32 cellular contexts compared by ENCODE assay signal in the genomic region with DNA sequence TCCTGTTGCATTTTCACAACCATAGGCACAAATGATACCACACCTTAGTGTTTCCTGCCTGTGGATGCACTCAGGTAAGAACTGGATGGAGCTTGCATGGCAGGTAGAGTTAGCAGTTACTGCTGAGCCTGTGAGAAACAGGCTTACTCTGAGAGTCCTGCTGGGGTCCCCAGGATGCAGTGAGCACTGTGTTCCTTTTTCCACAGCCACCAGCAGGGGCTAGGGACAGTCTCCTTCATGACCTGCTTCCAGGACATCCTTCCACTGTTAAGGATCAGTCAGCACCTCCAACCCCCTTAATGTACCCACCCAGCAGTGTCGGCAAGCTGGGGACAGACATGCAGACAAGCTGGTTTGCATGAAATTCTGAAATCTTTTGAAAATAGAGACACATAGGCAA. TPM values are rescaled to one million over a fixed set of nuclear protein-coding genes. Genes with fewer than 3 reads are reported as not detected.
A peak's percentile ranks its signal among the peaks of the same experiment; 100 is the strongest.
DNase-seq lines count a peak whose midpoint lies in the region; FAIRE-seq and TF ChIP-seq lines count a peak whose summit lies in the region.
"Had no signal": no experiment of that assay in that cellular context is flagged by ENCODE, and none has a peak within 500 bp of the region (broad histone marks: within the 10 kb centered on the region; RNA-seq: fewer than 3 reads in every experiment).

No MANE protein-coding gene starts in this region.

- no peak overlapping the region for H2BK15ac ChIP-seq in H9 (ENCODE audit: low read depth, low read length)
- H2BK15ac ChIP-seq in H1 (ENCODE audit: low read length) = 0 out of 2 replicates have a peak overlapping the region, but pooled peaks have one; percentile 33

- CTCF ChIA-PET in H1 (lab: Charles Lee; ENCODE audit: partially characterized antibody) = interaction anchor here (1.3 to 3.5 kb wide), 2 partner anchors 20 to 21 kb away, joined by 7 to 12 read pairs; no protein-coding TSS in a partner anchor

- intact Hi-C loops in sigmoid colon (cut with DNase I) = no loop called here

- TF ChIP-seq POLR2A in H1 (IDR thresholded peaks at IDR 0.05; ENCODE audit: control extremely low read depth in 1 of 2, low read depth in 2 of 2, low read length in 2 of 2) (no peak), sigmoid colon (IDR thresholded peaks at IDR 0.05) (no peak)

- H3K27ac ChIP-seq in H9 (ENCODE audit: insufficient read length, low read depth, low read length) = no peak overlapping the region
- H3K27ac ChIP-seq in H1 (ENCODE audit: low read depth, low read length) = no peak overlapping the region
- H3K27ac ChIP-seq in sigmoid colon = no peak overlapping the region
- H3K27ac ChIP-seq: BLaER1 had no signal

- H3K27me3 Mint-ChIP-seq in H9 (ENCODE audit: low read depth) = no peaks in the 10 kb centered on the region

- H3K36me3 ChIP-seq in H1 (ENCODE audit: control insufficient read depth in 2 of 4, insufficient read depth in 4 of 4, low read length in 3 of 4) (no peaks in the 10 kb centered on the region), sigmoid colon (no peaks in the 10 kb centered on the region)
- H3K36me3 ChIP-seq: BE2C, BLaER1 had no signal

- H2AFZ ChIP-seq in H9 (ENCODE audit: low read length) (no peak overlapping the region), H1 (ENCODE audit: low read length) (no peak overlapping the region)

- no peak for DNase-seq in H9
- no peak for DNase-seq in H1 (ENCODE audit: low read depth in 1 of 2, low spot score in 2 of 2)
- DNase-seq in sigmoid colon = peak; percentile 4
- no peak for DNase-seq in GDM1 (lab: John Stamatoyannopoulos, UW)
- DNase-seq in GM03348 (ENCODE audit: low spot score) = no peak
- DNase-seq in midbrain (lab: John Stamatoyannopoulos, UW) = no peak
- DNase-seq in pons (ENCODE audit: low spot score) = no peak
- DNase-seq: 8988T; ACHN; BE2C; C1 segment of cervical spinal cord; CD4-positive, alpha-beta memory T cell; CD4-positive, CD25-positive, alpha-beta regulatory T cell; CD8-positive, alpha-beta memory T cell; COR-L47; DMS 273 treated with DMSO at 0.1 percent for 48 hours; DMS153; DMS53; DMS79; DND-41; EL; GF-D8 had no signal

- H3K4me3 ChIP-seq in H1 (ENCODE audit: extremely low read depth in 1 of 4, insufficient read depth in 2 of 4, low read depth in 3 of 4, low read length in 4 of 4) (no peak overlapping the region), sigmoid colon (no peak overlapping the region)
- H3K4me3 ChIP-seq: BLaER1, GM12878 had no signal

- H3K36me3 Mint-ChIP-seq in H9 (ENCODE audit: insufficient read depth in 1 of 3, low read depth in 3 of 3) = no peaks in the 10 kb centered on the region
- H3K36me3 Mint-ChIP-seq: CD14-positive monocyte; CD4-positive, alpha-beta memory T cell; CD4-positive, CD25-positive, alpha-beta regulatory T cell; CD8-positive, alpha-beta memory T cell had no signal

- H3K4me2 ChIP-seq in H9 (ENCODE audit: insufficient read depth, insufficient read length, low read length) (no peak overlapping the region), H1 (ENCODE audit: insufficient read depth in 1 of 2, low read depth in 2 of 2, low read length in 2 of 2) (no peak overlapping the region)
- H3K4me2 ChIP-seq: BLaER1 had no signal

- H3K27me3 ChIP-seq in H9 (ENCODE audit: insufficient read depth, low read length) = no peaks in the 10 kb centered on the region
- no peaks in the 10 kb centered on the region for H3K27me3 ChIP-seq in H1 (replicated peaks in 1 of 4; ENCODE audit: control insufficient read depth in 3 of 4, extremely low read depth in 1 of 4, insufficient read depth in 3 of 4, low read length in 3 of 4)
- H3K27me3 ChIP-seq in sigmoid colon = no peaks in the 10 kb centered on the region
- H3K27me3 ChIP-seq: BLaER1 had no signal

- no peak overlapping the region for H2BK5ac ChIP-seq in H9 (ENCODE audit: insufficient read length, low read length)
- H2BK5ac ChIP-seq in H1 (ENCODE audit: low read depth, low read length) = no peak overlapping the region

- FAIRE-seq in H1 (lab: Jason Lieb, UNC) = no peak
- FAIRE-seq: A204.1, GM12878, GM12892, GM18507 had no signal

- no peak overlapping the region for H4K91ac ChIP-seq in H9 (ENCODE audit: insufficient read length, low read depth, low read length)
- H4K91ac ChIP-seq in H1 (replicated peaks; ENCODE audit: insufficient read length, low read length) = no peak overlapping the region

- H3K9me3 ChIP-seq in H9 (ENCODE audit: control insufficient read depth, low read depth, low read length) (no peaks in the 10 kb centered on the region), H1 (ENCODE audit: insufficient read depth in 2 of 2, low read depth in 1 of 2, low read length in 1 of 2) (no peaks in the 10 kb centered on the region), sigmoid colon (no peaks in the 10 kb centered on the region)
- H3K9me3 ChIP-seq: BE2C had no signal

- no peak for TF ChIP-seq RAD21 in H1 (IDR thresholded peaks at IDR 0.05 in 1 of 2, conservative IDR thresholded peaks at IDR 0.05 in 1 of 2; ENCODE audit: low read depth in 2 of 2, low read length in 2 of 2)

- no peak overlapping the region for H4K8ac ChIP-seq in H9 (replicated peaks; ENCODE audit: insufficient read length, low read depth, low read length)
- no peak overlapping the region for H4K8ac ChIP-seq in H1 (ENCODE audit: extremely low read depth, insufficient read depth, low read length)

- H3K79me1 ChIP-seq in H9 (ENCODE audit: insufficient read depth, low read depth, low read length, poor library complexity, severe bottlenecking) (no peaks in the 10 kb centered on the region), H1 (ENCODE audit: low read depth, low read length) (no peaks in the 10 kb centered on the region)

- H2AK5ac ChIP-seq in H9 (ENCODE audit: insufficient read length, low read length) (no peak overlapping the region), H1 (ENCODE audit: low read depth, low read length) (no peak overlapping the region)

- H4K5ac ChIP-seq in H9 (ENCODE audit: insufficient read length, low read depth, low read length) = no peak overlapping the region
- no peak overlapping the region for H4K5ac ChIP-seq in H1 (ENCODE audit: insufficient read length, low read depth, low read length)

- H3K18ac ChIP-seq in H9 (ENCODE audit: insufficient read length, low read depth, low read length) (no peak overlapping the region), H1 (ENCODE audit: extremely low read depth, low read length) (no peak overlapping the region; the same call in 1 of the 2 replicates)

- TF ChIP-seq CTCF in H9 (conservative IDR thresholded peaks at IDR 0.05) = 0 out of 3 replicates have a peak, but pooled peaks have one; percentile 13
- TF ChIP-seq CTCF in H1 (IDR thresholded peaks at IDR 0.05; ENCODE audit: control extremely low read depth in 1 of 3, insufficient read depth in 1 of 3, low read depth in 1 of 3, low read length in 3 of 3) = 0 out of 4 replicates have a peak, but pooled peaks of 1 of the 3 experiments have one; percentile 4
- TF ChIP-seq CTCF in sigmoid colon (IDR thresholded peaks at IDR 0.05) = no peak

- no peak overlapping the region for H2BK120ac ChIP-seq in H9 (ENCODE audit: low read depth, low read length, poor library complexity, severe bottlenecking)
- no peak overlapping the region for H2BK120ac ChIP-seq in H1 (replicated peaks; ENCODE audit: low read depth, low read length)

- POLR2A ChIA-PET in H1 (lab: Charles Lee; ENCODE audit: partially characterized antibody) = interaction anchor here (1.0 kb wide), 1 partner anchor 95 kb away, joined by 3 read pairs; no protein-coding TSS in a partner anchor

- H3K4me1 Mint-ChIP-seq in H9 = peaks cover 49 to 55% of the 10 kb centered on the region in 2 experiments
- H3K4me1 Mint-ChIP-seq: CD14-positive monocyte; CD4-positive, alpha-beta memory T cell; CD4-positive, CD25-positive, alpha-beta regulatory T cell; CD8-positive, alpha-beta memory T cell had no signal

- H3K9ac ChIP-seq in H9 (ENCODE audit: extremely low read depth, insufficient read length, low read length) (no peak overlapping the region), H1 (replicated peaks in 1 of 4; ENCODE audit: extremely low read depth in 1 of 4, low read depth in 3 of 4, low read length in 3 of 4) (no peak overlapping the region)
- H3K9ac ChIP-seq: BLaER1 had no signal

- H3K4ac ChIP-seq in H9 (ENCODE audit: low read depth, low read length) (no peak overlapping the region), H1 (replicated peaks; ENCODE audit: insufficient read length, low read depth, low read length) (no peak overlapping the region)

- WGBS in H9 (ENCODE audit: extremely low coverage, insufficient read length, low lambda C conversion rate) = no CpG with 5 or more reads among the region's 1 CpG
- 0% methylated on average over 1 of the region's 1 CpG; no CpG with 5 or more reads in 1 of the 2 experiments for WGBS in H1 (ENCODE audit: extremely low coverage in 1 of 2, insufficient coverage in 1 of 2, insufficient read length in 1 of 2, insufficient replicate concordance in 2 of 2, low coverage in 1 of 2, low lambda C conversion rate in 2 of 2, missing lambda C conversion rate in 1 of 2), 2 experiments
- WGBS in sigmoid colon, 2 donors = 0% methylated on average over 1 of the region's 1 CpG

- H3K23ac ChIP-seq in H9 (ENCODE audit: insufficient read length, low read depth, low read length) (no peak overlapping the region), H1 (ENCODE audit: insufficient read length) (no peak overlapping the region)

- H3K4me1 ChIP-seq in H9 (ENCODE audit: insufficient read depth, low read length) = peaks cover 6% of the 10 kb centered on the region; the same call in 1 of the 2 replicates
- peaks cover 8 to 23% (median 13%) of the 10 kb centered on the region in 4 experiments for H3K4me1 ChIP-seq in H1 (replicated peaks in 1 of 4; ENCODE audit: control insufficient read depth in 3 of 4, insufficient read depth in 4 of 4, low read length in 3 of 4)
- H3K4me1 ChIP-seq in sigmoid colon = peaks cover 0 to 8% (median 2%) of the 10 kb centered on the region in 4 donors
- H3K4me1 ChIP-seq: BE2C had no signal

- H4K20me1 ChIP-seq in H9 (ENCODE audit: control insufficient read depth, insufficient read depth, insufficient read length) = no peaks in the 10 kb centered on the region
- no peaks in the 10 kb centered on the region for H4K20me1 ChIP-seq in H1 (replicated peaks in 1 of 2; ENCODE audit: control insufficient read depth in 1 of 2, insufficient read depth in 2 of 2, low read length in 2 of 2)
- H4K20me1 ChIP-seq: BLaER1 had no signal

- no peak overlapping the region for H3K4me3 Mint-ChIP-seq in H9
- H3K4me3 Mint-ChIP-seq: CD14-positive monocyte; CD4-positive, alpha-beta memory T cell; CD4-positive, CD25-positive, alpha-beta regulatory T cell had no signal

- no peak overlapping the region for H3K27ac Mint-ChIP-seq in H9
- H3K27ac Mint-ChIP-seq: CD14-positive monocyte; CD4-positive, alpha-beta memory T cell; CD4-positive, CD25-positive, alpha-beta regulatory T cell; CD8-positive, alpha-beta memory T cell had no signal

- H3K23me2 ChIP-seq in H9 (ENCODE audit: insufficient read length, low read depth, low read length, poor library complexity, severe bottlenecking) (no peaks in the 10 kb centered on the region), H1 (ENCODE audit: low read depth, low read length) (no peaks in the 10 kb centered on the region)

- H3K79me2 ChIP-seq in H9 (ENCODE audit: insufficient read depth, low read length) (no peaks in the 10 kb centered on the region), H1 (ENCODE audit: control insufficient read depth in 1 of 2, insufficient read depth in 2 of 2, low read length in 2 of 2) (no peaks in the 10 kb centered on the region)

- no peak overlapping the region for H3K14ac ChIP-seq in H9 (ENCODE audit: insufficient read depth, low read length)
- no peak overlapping the region for H3K14ac ChIP-seq in H1 (ENCODE audit: insufficient read length)

- no peak overlapping the region for H2BK12ac ChIP-seq in H9 (ENCODE audit: insufficient read length, low read depth, low read length)
- H2BK12ac ChIP-seq in H1 (ENCODE audit: low read depth, low read length) = no peak overlapping the region

- H2BK20ac ChIP-seq in H9 (ENCODE audit: low read depth, low read length, poor library complexity, severe bottlenecking) = no peak overlapping the region
- H2BK20ac ChIP-seq in H1 (ENCODE audit: low read length) = no peak overlapping the region

- no peaks in the 10 kb centered on the region; a peak in 1 of 5 replicates for H3K9me3 Mint-ChIP-seq in H9
- H3K9me3 Mint-ChIP-seq: CD4-positive, alpha-beta memory T cell; CD8-positive, alpha-beta memory T cell had no signal

- no peak overlapping the region for H3T11ph ChIP-seq in H9 (ENCODE audit: low read length)

- H3K56ac ChIP-seq in H9 (ENCODE audit: insufficient read length, low read depth, low read length) = no peak overlapping the region
- no peak overlapping the region for H3K56ac ChIP-seq in H1 (replicated peaks; ENCODE audit: insufficient read length, low read depth, low read length)

- no peak for TF ChIP-seq EP300 in H1 (IDR thresholded peaks at IDR 0.05; ENCODE audit: borderline replicate concordance in 1 of 2, low read depth in 2 of 2, low read length in 2 of 2)
- TF ChIP-seq EP300 in sigmoid colon (IDR thresholded peaks at IDR 0.05) = no peak

RNA-seq across cellular contexts. Expression of gene CAPN8, which starts 16.3 kb away (rescaled TPM):
- not detected in 2 replicates for total RNA-seq in H9 (2021)
- 0.26 TPM in 1 of 2 replicates, not detected in the other for total RNA-seq in H1 (2021; fragmentation: NEBNext Ultra II Directional; extraction: Animal tissue kit (Norgen Biotek cat#: 25700))
- 0.20 TPM in 1 of 2 replicates, not detected in the other for polyA plus RNA-seq in H1 (2011; rRNA removed)
- polyA plus RNA-seq in H1 (2011; cell fraction: cytosol; rRNA removed) = not detected
- polyA plus RNA-seq in H1 (2011; cell fraction: nucleus; rRNA removed) = 0.48 TPM
- polyA plus RNA-seq in H1 (2012, experiment 1 of 2) = 0.19 TPM in 1 of 4 replicates, not detected in the others
- polyA plus RNA-seq in H1 (2012, experiment 2 of 2) = not detected
- not detected for polyA plus RNA-seq in H1 (2013, experiment 1 of 2)
- polyA plus RNA-seq in H1 (2013, experiment 2 of 2) = not detected
- not detected in 2 replicates for polyA minus RNA-seq in H1 (2011; rRNA and poly(A)+ RNA removed)
- not detected for polyA minus RNA-seq in H1 (2011; cell fraction: cytosol; rRNA and poly(A)+ RNA removed)
- polyA minus RNA-seq in H1 (2011; cell fraction: nucleus; rRNA and poly(A)+ RNA removed) = not detected
- 1 to 10 TPM in 1 of 4 donors, not detected in 3; 1.1 TPM for total RNA-seq in sigmoid colon
- polyA plus RNA-seq in sigmoid colon = 10 to 100 TPM; 21.6 to 67.6 (median 63.8) TPM
- total RNA-seq: A673; CD8-positive, alpha-beta memory T cell; Daoy; G401 had no signal
- polyA plus RNA-seq: AG04450; CD14-positive monocyte; CD8-positive, alpha-beta memory T cell had no signal
